In genomic region chr9:34335376-34335775, GRCh38 we compare ENCODE assay signal across 19 cellular contexts. TPM values are rescaled to one million over a fixed set of nuclear protein-coding genes. Genes with fewer than 3 reads are reported as not detected.
"Had no signal": no experiment of that assay in that cellular context is flagged by ENCODE, and none has a peak within 500 bp of the region (broad histone marks: within the 10 kb centered on the region; RNA-seq: fewer than 3 reads in every experiment).

No MANE protein-coding gene starts in this region.

- H3K9me3 ChIP-seq: ascending aorta, left lung, spleen, testis had no signal

- ATAC-seq: activated CD4-positive, CD25-positive, alpha-beta regulatory T cell treated with anti-CD3 and anti-CD28 coated beads, Interleukin-2, amount 50 U/mL, for 24 hours; activated CD8-positive, alpha-beta T cell treated with anti-CD3 and anti-CD28 coated beads, Interleukin-2, amount 10 ng/mL, durations not matched to agents 7 days and 5 days; activated T-cell treated with anti-CD3 and anti-CD28 coated beads, Interleukin-2, amount 50 U/mL, for 4 hours; left lung; stimulated activated naive CD8-positive, alpha-beta T cell treated with anti-CD3 and anti-CD28 coated beads, Interleukin-15, Interleukin-2, amounts not matched to agents 100 U/mL and 50 U/mL, for 24 hours had no signal

- H3K27ac Mint-ChIP-seq: activated CD4-positive, alpha-beta T cell treated with anti-CD3 and anti-CD28 coated beads, Interleukin-2, amount 10 ng/mL, durations not matched to agents 7 days and 5 days; activated CD8-positive, alpha-beta T cell treated with anti-CD3 and anti-CD28 coated beads, Interleukin-2, amount 10 ng/mL, durations not matched to agents 7 days and 5 days; activated naive CD4-positive, alpha-beta T cell treated with anti-CD3 and anti-CD28 coated beads, Interleukin-2, amount 10 ng/mL, durations not matched to agents 7 days and 5 days; type B pancreatic cell had no signal

- H3K27ac ChIP-seq: ascending aorta, epithelial cell of prostate, hepatocyte, left lung, spleen, testis had no signal

- DNase-seq: activated CD4-positive, alpha-beta T cell treated with anti-CD3 and anti-CD28 coated beads, Interleukin-2, amount 10 ng/mL, durations not matched to agents 7 days and 5 days; activated CD8-positive, alpha-beta T cell treated with anti-CD3 and anti-CD28 coated beads, Interleukin-2, amount 10 ng/mL, durations not matched to agents 7 days and 5 days; activated effector memory CD4-positive, alpha-beta T cell treated with Interleukin-2 at 50 U/mL for 16 hours; activated naive CD4-positive, alpha-beta T cell treated with anti-CD3 and anti-CD28 coated beads, Interleukin-2, amount 10 ng/mL, durations not matched to agents 7 days and 5 days; activated T-cell treated with anti-CD3 and anti-CD28 coated beads, Interleukin-2, amount 50 U/mL, for 4 hours; foreskin fibroblast; left lung; midbrain; spleen; stimulated activated CD8-positive, alpha-beta memory T cell treated with anti-CD3 and anti-CD28 coated beads, Interleukin-4, amount 100 ng/mL, for 48 hours; stimulated activated naive CD8-positive, alpha-beta T cell treated with anti-CD3 and anti-CD28 coated beads, Interleukin-15, Interleukin-2, amounts not matched to agents 100 U/mL and 50 U/mL, for 24 hours; T-helper 1 cell; T-helper 9 cell; testis had no signal

- H3K27me3 ChIP-seq: ascending aorta, hepatocyte, left lung, spleen, testis had no signal

- H3K27me3 Mint-ChIP-seq: activated CD4-positive, alpha-beta T cell treated with anti-CD3 and anti-CD28 coated beads, Interleukin-2, amount 10 ng/mL, durations not matched to agents 7 days and 5 days; activated naive CD4-positive, alpha-beta T cell treated with anti-CD3 and anti-CD28 coated beads, Interleukin-2, amount 10 ng/mL, durations not matched to agents 7 days and 5 days; type B pancreatic cell had no signal

- H3K4me3 ChIP-seq: ascending aorta, hepatocyte, left lung, spleen, testis had no signal

- H3K9me3 Mint-ChIP-seq: activated CD4-positive, alpha-beta T cell treated with anti-CD3 and anti-CD28 coated beads, Interleukin-2, amount 10 ng/mL, durations not matched to agents 7 days and 5 days; activated naive CD4-positive, alpha-beta T cell treated with anti-CD3 and anti-CD28 coated beads, Interleukin-2, amount 10 ng/mL, durations not matched to agents 7 days and 5 days; activated T-cell treated with anti-CD3 and anti-CD28 coated beads, Interleukin-2, amount 50 U/mL, for 4 hours; type B pancreatic cell had no signal

- H3K36me3 Mint-ChIP-seq: type B pancreatic cell had no signal

- H3K4me1 ChIP-seq: testis had no signal

- H3K4me3 Mint-ChIP-seq: activated CD4-positive, alpha-beta T cell treated with anti-CD3 and anti-CD28 coated beads, Interleukin-2, amount 10 ng/mL, durations not matched to agents 7 days and 5 days; activated CD8-positive, alpha-beta T cell treated with anti-CD3 and anti-CD28 coated beads, Interleukin-2, amount 10 ng/mL, durations not matched to agents 7 days and 5 days; activated naive CD4-positive, alpha-beta T cell treated with anti-CD3 and anti-CD28 coated beads, Interleukin-2, amount 10 ng/mL, durations not matched to agents 7 days and 5 days; activated T-cell treated with anti-CD3 and anti-CD28 coated beads, Interleukin-2, amount 50 U/mL, for 4 hours; type B pancreatic cell had no signal

RNA-seq across cellular contexts. Expression of gene NUDT2, which starts 6.0 kb away (rescaled TPM):
- total RNA-seq: ascending aorta had no signal
